15 cellular contexts compared by ENCODE assay signal in the genomic region with DNA sequence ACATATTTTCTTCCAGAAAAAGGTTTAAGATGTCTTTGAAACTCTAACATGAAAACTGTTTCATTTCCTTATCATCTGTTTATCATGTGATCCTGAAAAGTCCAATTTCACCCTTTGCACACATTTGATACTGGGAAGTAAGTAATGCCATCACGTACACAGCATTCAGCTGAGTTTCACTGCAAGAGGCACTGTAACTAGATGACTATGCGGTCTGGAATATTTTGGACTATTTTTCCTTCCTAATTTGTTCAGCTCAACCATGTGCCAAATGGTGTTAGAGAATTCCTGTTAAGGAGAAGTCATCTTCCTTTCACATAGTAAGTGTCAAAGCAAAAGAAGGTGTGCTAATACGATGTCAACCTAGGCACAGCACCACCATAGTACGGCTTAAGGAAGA.
A peak's percentile ranks its signal among the peaks of the same experiment; 100 is the strongest.
DNase-seq lines count a peak whose midpoint lies in the region; ATAC-seq and TF ChIP-seq lines count a peak whose summit lies in the region.
"Had no signal": no experiment of that assay in that cellular context is flagged by ENCODE, and none has a peak within 500 bp of the region (broad histone marks: within the 10 kb centered on the region; RNA-seq: fewer than 3 reads in every experiment).

No MANE protein-coding gene starts in this region.

- H3K4me1 Mint-ChIP-seq in T-helper 17 cell = peaks cover 36% of the 10 kb centered on the region

- H3K27ac ChIP-seq in GM23248 (peak overlapping the region; percentile 50), osteoblast (ENCODE audit: low read depth, low read length) (peak overlapping the region; percentile 51)
- H3K27ac ChIP-seq: SJSA1 had no signal

- no peak overlapping the region for H3K4me3 Mint-ChIP-seq in T-helper 17 cell
- H3K4me3 Mint-ChIP-seq: CD8-positive, alpha-beta memory T cell had no signal

- H3K27me3 ChIP-seq in GM23248 (replicated peaks; ENCODE audit: insufficient read depth) = no peaks in the 10 kb centered on the region
- H3K27me3 ChIP-seq in osteoblast (ENCODE audit: insufficient read depth, low read length) = no peaks in the 10 kb centered on the region
- H3K27me3 ChIP-seq: SJSA1 had no signal

- in situ Hi-C loops in GM23248 (cut with MboI) = no loop called here

- no peak for ATAC-seq in T-helper 17 cell
- ATAC-seq in GM21529 (IDR thresholded peaks at IDR 0.05; ENCODE audit: unreplicated experiment) = no peak
- ATAC-seq: activated naive CD4-positive, alpha-beta T cell treated with anti-CD3 and anti-CD28 coated beads, Interleukin-2, amount 50 U/mL, for 72 hours; naive thymus-derived CD4-positive, alpha-beta T cell had no signal

- H2AFZ ChIP-seq in GM23248 (no peak overlapping the region), osteoblast (ENCODE audit: low read length) (no peak overlapping the region)

- H3K9me3 ChIP-seq in GM23248 (ENCODE audit: low read depth) = no peaks in the 10 kb centered on the region
- no peaks in the 10 kb centered on the region for H3K9me3 ChIP-seq in T-helper 17 cell (ENCODE audit: control insufficient read depth, low read length, poor library complexity, severe bottlenecking)
- no peaks in the 10 kb centered on the region for H3K9me3 ChIP-seq in osteoblast (ENCODE audit: low read depth, low read length)
- H3K9me3 ChIP-seq: SJSA1 had no signal

- H3K9me2 ChIP-seq in GM23248 (ENCODE audit: insufficient read depth) = no peaks in the 10 kb centered on the region

- H3K27me3 Mint-ChIP-seq in T-helper 17 cell = no peaks in the 10 kb centered on the region
- H3K27me3 Mint-ChIP-seq: CD8-positive, alpha-beta memory T cell; naive thymus-derived CD4-positive, alpha-beta T cell had no signal

- no peaks in the 10 kb centered on the region for H3K36me3 Mint-ChIP-seq in T-helper 17 cell (ENCODE audit: low read depth)
- H3K36me3 Mint-ChIP-seq: activated naive CD4-positive, alpha-beta T cell treated with anti-CD3 and anti-CD28 coated beads, Interleukin-2, amount 50 U/mL, for 72 hours; CD8-positive, alpha-beta memory T cell had no signal

- no peak for TF ChIP-seq CTCF in osteoblast (IDR thresholded peaks at IDR 0.05; ENCODE audit: extremely low read depth, low read depth, low read length)

- no peaks in the 10 kb centered on the region for H3K36me3 ChIP-seq in GM23248 (ENCODE audit: low read depth)
- no peaks in the 10 kb centered on the region for H3K36me3 ChIP-seq in osteoblast (ENCODE audit: insufficient read depth, low read length)
- H3K36me3 ChIP-seq: SJSA1 had no signal

- no peaks in the 10 kb centered on the region for H4K20me1 ChIP-seq in GM23248 (ENCODE audit: insufficient read depth)
- H4K20me1 ChIP-seq in osteoblast (ENCODE audit: insufficient read depth, low read length) = peaks cover 9% of the 10 kb centered on the region

- DNase-seq in GM23248 = peak; percentile 56
- DNase-seq in T-helper 17 cell = no peak
- DNase-seq in fibroblast of peridontal ligament (ENCODE audit: extremely low read depth) = peak; percentile 71
- DNase-seq in osteoblast (ENCODE audit: insufficient read length, low spot score, missing footprints) = no peak
- no peak for DNase-seq in activated CD4-positive, CD25-positive, alpha-beta regulatory T cell treated with anti-CD3 and anti-CD28 coated beads, Interleukin-2, amount 50 U/mL, for 72 hours
- DNase-seq in stimulated activated CD4-positive, alpha-beta T cell treated with anti-CD3 and anti-CD28 coated beads, Interleukin-4, amount 100 ng/mL, for 24 hours = no peak
- no peak for DNase-seq in HPDE6-E6E7 (ENCODE audit: extremely low spot score)
- DNase-seq: CD8-positive, alpha-beta memory T cell; foreskin melanocyte; naive thymus-derived CD4-positive, alpha-beta T cell; NCI-H2081 treated with DMSO at 0.1 percent for 48 hours had no signal

- H3F3A ChIP-seq in GM23248 (ENCODE audit: insufficient read depth) = peaks cover 13% of the 10 kb centered on the region; the same call in 1 of the 2 replicates

- peak overlapping the region; percentile 9 for H3K27ac Mint-ChIP-seq in T-helper 17 cell
- H3K27ac Mint-ChIP-seq: activated naive CD4-positive, alpha-beta T cell treated with anti-CD3 and anti-CD28 coated beads, Interleukin-2, amount 50 U/mL, for 72 hours had no signal

- H3K4me3 ChIP-seq in GM23248 = no peak overlapping the region
- no peak overlapping the region for H3K4me3 ChIP-seq in osteoblast (ENCODE audit: insufficient read depth, low read length)
- H3K4me3 ChIP-seq: SJSA1, skin epidermis had no signal

- H3K4me2 ChIP-seq in GM23248 (ENCODE audit: unreplicated experiment) (peak overlapping the region; percentile 73), osteoblast (ENCODE audit: insufficient read depth, low read length) (peak overlapping the region; percentile 0)

- H3K79me2 ChIP-seq in GM23248 (ENCODE audit: insufficient read depth) (peaks cover 99% of the 10 kb centered on the region), osteoblast (ENCODE audit: insufficient read depth, low read length) (peaks cover 81% of the 10 kb centered on the region)

- WGBS in GM23248 (ENCODE audit: low coverage in 1 of 2, low lambda C conversion rate in 2 of 2, missing lambda C conversion rate in 2 of 2), 2 experiments = 56 to 65% methylated on average over 4 of the region's 4 CpGs

- H3K9ac ChIP-seq in GM23248 = no peak overlapping the region

- H3K4me1 ChIP-seq in GM23248 (ENCODE audit: insufficient read depth) (peaks cover 42% of the 10 kb centered on the region), osteoblast (ENCODE audit: insufficient read depth, low read length) (peaks cover 36% of the 10 kb centered on the region)

Comparison
In these comparisons a context has a peak if more than half of its experiments do, and no peak if none do; other contexts are left out.
1. DNase-seq: peak in GM23248 (single experiment) and fibroblast of peridontal ligament (single experiment); none in T-helper 17 cell (0 of 3), osteoblast (single experiment), activated CD4-positive, CD25-positive, alpha-beta regulatory T cell treated with anti-CD3 and anti-CD28 coated beads, Interleukin-2, amount 50 U/mL, for 72 hours (single experiment), stimulated activated CD4-positive, alpha-beta T cell treated with anti-CD3 and anti-CD28 coated beads, Interleukin-4, amount 100 ng/mL, for 24 hours (single experiment) and HPDE6-E6E7 (single experiment).